Comparison of ENCODE assay signal across 27 cellular contexts in the genomic region with DNA sequence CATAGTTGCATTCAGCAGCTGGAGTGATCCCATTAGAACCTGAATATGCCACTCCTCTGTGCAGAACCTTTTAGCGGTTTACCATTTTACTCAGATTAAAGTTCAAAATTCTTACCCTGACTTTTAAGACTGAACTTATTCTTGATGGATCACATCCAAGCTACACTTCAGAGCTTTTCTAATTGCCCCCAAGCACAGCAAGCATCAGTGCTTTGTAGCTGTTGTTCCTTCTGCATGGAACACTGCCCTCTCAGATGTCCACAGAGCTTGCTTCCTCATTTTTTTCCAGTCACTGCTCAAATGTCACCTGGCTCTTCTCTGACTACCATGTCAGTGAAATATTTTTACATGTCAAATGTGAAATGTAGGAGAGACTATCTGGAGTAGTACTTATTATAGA. TPM values are rescaled to one million over a fixed set of nuclear protein-coding genes. Genes with fewer than 3 reads are reported as not detected.
A peak's percentile ranks its signal among the peaks of the same experiment; 100 is the strongest.
DNase-seq lines count a peak whose midpoint lies in the region; ATAC-seq and TF ChIP-seq lines count a peak whose summit lies in the region.
"Had no signal": no experiment of that assay in that cellular context is flagged by ENCODE, and none has a peak within 500 bp of the region (broad histone marks: within the 10 kb centered on the region; RNA-seq: fewer than 3 reads in every experiment).

No MANE protein-coding gene starts in this region.

- no peak for DNase-seq in activated naive CD4-positive, alpha-beta T cell (lab: John Stamatoyannopoulos, UW)
- DNase-seq in NAMALWA (ENCODE audit: low spot score) (peak; percentile 15), immature natural killer cell (no peak), psoas muscle (no peak), DMS114 treated with DMSO at 0.1 percent for 48 hours (lab: John Stamatoyannopoulos, UW; ENCODE audit: unreplicated experiment) (no peak)
- no peak for DNase-seq in NK-92 treated with Interleukin-12 subunit alpha and Interleukin-12 subunit beta, amount 100 ng/mL, for 24 hours (lab: John Stamatoyannopoulos, UW)
- DNase-seq: ACHN; activated gamma-delta T cell; anterior cingulate cortex; caudate nucleus; dermis blood vessel endothelial cell; DMS53; H9; left lung; MG63; NCI-H1694 treated with DMSO at 0.1 percent for 48 hours; NCI-H2227 treated with DMSO at 0.1 percent for 48 hours; NCI-H774; PC-9; SHP77; stimulated activated CD4-positive, alpha-beta T cell treated with anti-CD3 and anti-CD28 coated beads, Interleukin-1b, Interleukin-23, amount 100 ng/mL, for 48 hours had no signal

- TF ChIP-seq CTCF in psoas muscle (IDR thresholded peaks at IDR 0.05): no peak

- peaks cover 22% of the 10 kb centered on the region for H3K4me1 ChIP-seq in psoas muscle

- intact Hi-C loops in psoas muscle (cut with DNase I): loop anchor here in 1 of 2 donors (10.0 kb wide), 1 partner anchor 332 kb away; a partner anchor contains a TSS

- H3K36me3 Mint-ChIP-seq in activated naive CD4-positive, alpha-beta T cell treated with anti-CD3 and anti-CD28 coated beads, Interleukin-2, amount 50 U/mL, for 24 hours: peaks cover 4% of the 10 kb centered on the region
- H3K36me3 Mint-ChIP-seq in immature natural killer cell: no peaks in the 10 kb centered on the region

- no peaks in the 10 kb centered on the region for H3K27me3 Mint-ChIP-seq in activated naive CD4-positive, alpha-beta T cell treated with anti-CD3 and anti-CD28 coated beads, Interleukin-2, amount 50 U/mL, for 24 hours
- H3K27me3 Mint-ChIP-seq in immature natural killer cell (ENCODE audit: low read depth in 3 of 3): peaks cover 12 to 16% (median 13%) of the 10 kb centered on the region in 3 donors

- H3K27ac ChIP-seq in psoas muscle: no peak overlapping the region
- H3K27ac ChIP-seq: C4-2B, left lung, neutrophil, PC-9, VCaP had no signal

- H3K27me3 ChIP-seq in psoas muscle (ENCODE audit: insufficient read depth in 3 of 3, low read length in 2 of 3): no peaks in the 10 kb centered on the region
- H3K27me3 ChIP-seq: left lung, MG63, neutrophil had no signal

- H3K27ac Mint-ChIP-seq in activated naive CD4-positive, alpha-beta T cell treated with anti-CD3 and anti-CD28 coated beads, Interleukin-2, amount 50 U/mL, for 24 hours: peak overlapping the region; percentile 23
- H3K27ac Mint-ChIP-seq in immature natural killer cell: peak overlapping the region in 2 of 6 donors; percentile 38 to 65
- H3K27ac Mint-ChIP-seq: H9 had no signal

- no peaks in the 10 kb centered on the region for H3K9me3 ChIP-seq in psoas muscle
- H3K9me3 ChIP-seq: left lung, MG63, neutrophil had no signal

- peak overlapping the region; percentile 87 for H3K4me3 ChIP-seq in psoas muscle
- H3K4me3 ChIP-seq: GM12878, left lung, PC-9 had no signal

- H3K4me1 Mint-ChIP-seq in activated naive CD4-positive, alpha-beta T cell treated with anti-CD3 and anti-CD28 coated beads, Interleukin-2, amount 50 U/mL, for 24 hours: peaks cover 40% of the 10 kb centered on the region
- peaks cover 40 to 45% of the 10 kb centered on the region in 2 donors for H3K4me1 Mint-ChIP-seq in immature natural killer cell

- WGBS in psoas muscle, 3 donors: 96 to 100% (median 100%) methylated on average over 1 of the region's 1 CpG

- no peaks in the 10 kb centered on the region for H3K9me3 Mint-ChIP-seq in activated naive CD4-positive, alpha-beta T cell treated with anti-CD3 and anti-CD28 coated beads, Interleukin-2, amount 50 U/mL, for 24 hours
- H3K9me3 Mint-ChIP-seq in immature natural killer cell: peaks cover 0 to 3% (median 0%) of the 10 kb centered on the region in 6 donors
- H3K9me3 Mint-ChIP-seq: H9 had no signal

- peaks cover 0 to under 1% of the 10 kb centered on the region in 2 donors for H3K36me3 ChIP-seq in psoas muscle (ENCODE audit: insufficient read depth in 1 of 2, low read depth in 1 of 2)
- H3K36me3 ChIP-seq: left lung, neutrophil had no signal

- ATAC-seq in psoas muscle: no peak
- no peak for ATAC-seq in HG02938 (IDR thresholded peaks at IDR 0.05; ENCODE audit: unreplicated experiment)
- ATAC-seq: GM12878, left lung had no signal

- H3K4me3 Mint-ChIP-seq in activated naive CD4-positive, alpha-beta T cell treated with anti-CD3 and anti-CD28 coated beads, Interleukin-2, amount 50 U/mL, for 24 hours: no peak overlapping the region
- peak overlapping the region in 3 of 5 donors; percentile 6 to 57 (median 38) for H3K4me3 Mint-ChIP-seq in immature natural killer cell

RNA-seq across cellular contexts. Expression of a gene that starts 1.6 kb away (rescaled TPM):
- polyA plus RNA-seq in immature natural killer cell: 10 to 100 TPM; 10.8 to 15.6 (median 14.1) TPM
- total RNA-seq in psoas muscle: 1 to 10 TPM; 2.9 to 4.3 (median 3.6) TPM
- polyA plus RNA-seq in psoas muscle: 1 to 10 TPM; 4.5 to 7.2 (median 4.9) TPM
